In genomic region chr9:26292943-26293342, GRCh38 we compare ENCODE assay signal across 11 cellular contexts.
DNase-seq lines count a peak whose midpoint lies in the region; FAIRE-seq and TF ChIP-seq lines count a peak whose summit lies in the region.
"Had no signal": no experiment of that assay in that cellular context is flagged by ENCODE, and none has a peak within 500 bp of the region (broad histone marks: within the 10 kb centered on the region; RNA-seq: fewer than 3 reads in every experiment).

No MANE protein-coding gene starts in this region.

- no peak for TF ChIP-seq CTCF in MCF 10A (IDR thresholded peaks at IDR 0.05; ENCODE audit: unreplicated experiment)
- no peak for TF ChIP-seq CTCF in breast epithelium (IDR thresholded peaks at IDR 0.05)
- TF ChIP-seq CTCF in foreskin fibroblast (IDR thresholded peaks at IDR 0.05; ENCODE audit: low read depth, low read length): no peak

- no peak overlapping the region for H3K4me3 ChIP-seq in breast epithelium
- no peak overlapping the region for H3K4me3 ChIP-seq in SJCRH30
- no peak overlapping the region for H3K4me3 ChIP-seq in foreskin fibroblast (ENCODE audit: low read depth in 1 of 2, low read length in 2 of 2)
- H3K4me3 ChIP-seq: skin epidermis had no signal

- no peaks in the 10 kb centered on the region for H3K9me3 ChIP-seq in breast epithelium
- no peaks in the 10 kb centered on the region for H3K9me3 ChIP-seq in SJCRH30 (replicated peaks)

- H3K27me3 ChIP-seq in breast epithelium (no peaks in the 10 kb centered on the region), SJCRH30 (no peaks in the 10 kb centered on the region)

- H3K4me3 Mint-ChIP-seq in MCF 10A (ENCODE audit: unreplicated experiment): no peak overlapping the region

- DNase-seq in MCF 10A (ENCODE audit: unreplicated experiment): peak; percentile 82
- no peak for DNase-seq in breast epithelium (ENCODE audit: low spot score in 2 of 2)
- DNase-seq in SJCRH30: peak; percentile 4 to 9
- peak; percentile 52 to 59 for DNase-seq in foreskin fibroblast
- no peak for DNase-seq in NCI-H748 (lab: John Stamatoyannopoulos, UW; ENCODE audit: unreplicated experiment)
- DNase-seq in frontal cortex (ENCODE audit: low spot score in 2 of 2): no peak
- DNase-seq in SW 1271 (lab: John Stamatoyannopoulos, UW): no peak
- DNase-seq in NCI-H1048 (lab: John Stamatoyannopoulos, UW): no peak
- DNase-seq: DMS79 had no signal

- H3K27ac Mint-ChIP-seq in MCF 10A (ENCODE audit: low read depth, unreplicated experiment): no peak overlapping the region

- intact Hi-C loops in MCF 10A (cut with micrococcal nuclease) (no loop called here), breast epithelium (cut with DNase I; ENCODE audit: low total_unique reads) (no loop called here)

- H3K4me1 Mint-ChIP-seq in MCF 10A (ENCODE audit: insufficient read depth, unreplicated experiment): no peaks in the 10 kb centered on the region

- no TSS peak for BruUV-seq in MCF 10A (replicated peaks; lab: Mats Ljungman, UMichigan)

- peaks cover 8% of the 10 kb centered on the region for H3K9me3 Mint-ChIP-seq in MCF 10A (ENCODE audit: unreplicated experiment)

- no peak for FAIRE-seq in frontal cortex (lab: Jason Lieb, UNC)

- H3K36me3 ChIP-seq in breast epithelium (no peaks in the 10 kb centered on the region), SJCRH30 (no peaks in the 10 kb centered on the region)

- H3K36me3 Mint-ChIP-seq in MCF 10A (ENCODE audit: insufficient read depth, unreplicated experiment): no peaks in the 10 kb centered on the region

- H3K27ac ChIP-seq in breast epithelium: no peak overlapping the region
- no peak overlapping the region for H3K27ac ChIP-seq in SJCRH30
- H3K27ac ChIP-seq: skin epidermis, VCaP had no signal

- no peaks in the 10 kb centered on the region for H3K27me3 Mint-ChIP-seq in MCF 10A (ENCODE audit: insufficient read depth, unreplicated experiment)

- no peaks in the 10 kb centered on the region for H3K4me1 ChIP-seq in breast epithelium
- H3K4me1 ChIP-seq in SJCRH30: no peaks in the 10 kb centered on the region

- no peak for TF ChIP-seq POLR2A in breast epithelium (IDR thresholded peaks at IDR 0.05)

- POLR2A ChIA-PET in MCF 10A (lab: Yijun Ruan, JAX): no interaction called here

- CTCF ChIA-PET in MCF 10A (lab: Yijun Ruan, JAX): no interaction called here

Comparison
In these comparisons a context has a peak if more than half of its experiments do, and no peak if none do; other contexts are left out.
1. DNase-seq: peak in MCF 10A (single experiment), SJCRH30 (2 of 2) and foreskin fibroblast (2 of 2); none in breast epithelium (0 of 2), NCI-H748 (single experiment), frontal cortex (0 of 2), SW 1271 (0 of 2) and NCI-H1048 (single experiment).